Comparison of ENCODE assay signal across 8 cellular contexts in genomic region chr3:172040976-172041963, GRCh38. TPM values are rescaled to one million over a fixed set of nuclear protein-coding genes. Genes with fewer than 3 reads are reported as not detected.
A peak's percentile ranks its signal among the peaks of the same experiment; 100 is the strongest.
DNase-seq lines count a peak whose midpoint lies in the region; ATAC-seq and TF ChIP-seq lines count a peak whose summit lies in the region.

No MANE protein-coding gene starts in this region.

- CTCF ChIA-PET in SK-N-SH (lab: Yijun Ruan, JAX): interaction anchor here (0.8 to 1.8 kb wide), 10 partner anchors 9 to 333 kb away, joined by 3 to 7 read pairs (median 4); no protein-coding TSS in a partner anchor

- H3K9me3 ChIP-seq in SK-N-SH: no peaks in the 10 kb centered on the region

- peak overlapping the region; percentile 99 for H3K9ac ChIP-seq in SK-N-SH

- TF ChIP-seq CTCF in SK-N-SH (IDR thresholded peaks at IDR 0.05) (no peak), natural killer cell (IDR thresholded peaks at IDR 0.05) (no peak), GM10266 (IDR thresholded peaks at IDR 0.05; ENCODE audit: control insufficient read depth, insufficient read depth, low read depth, missing control alignments) (no peak)

- no peaks in the 10 kb centered on the region for H3K9me2 ChIP-seq in SK-N-SH

- H2AFZ ChIP-seq in SK-N-SH (ENCODE audit: low read depth): no peak overlapping the region

- H3F3A ChIP-seq in SK-N-SH (replicated peaks; ENCODE audit: insufficient read depth): peaks cover 6% of the 10 kb centered on the region

- H3K27ac Mint-ChIP-seq in natural killer cell: peak overlapping the region; percentile 89 to 93

- H3K4me3 Mint-ChIP-seq in natural killer cell: peak overlapping the region; percentile 96

- H4K20me1 ChIP-seq in SK-N-SH (ENCODE audit: insufficient read depth): peaks cover 50% of the 10 kb centered on the region

- peak overlapping the region; percentile 86 for H3K4me2 ChIP-seq in SK-N-SH

- H3K36me3 ChIP-seq in SK-N-SH (replicated peaks in 1 of 2; ENCODE audit: control insufficient read depth in 1 of 2, insufficient read depth in 2 of 2, low read length in 1 of 2): peaks cover 0 to 18% of the 10 kb centered on the region in 2 experiments

- TF ChIP-seq EP300 in SK-N-SH (IDR thresholded peaks at IDR 0.05; ENCODE audit: borderline replicate concordance in 1 of 2, low read depth in 1 of 2, low read length in 1 of 2): no peak

- H3K9me3 Mint-ChIP-seq in natural killer cell: no peaks in the 10 kb centered on the region

- POLR2A ChIA-PET in SK-N-SH (lab: Yijun Ruan, JAX): interaction anchor here (1.4 kb wide), 1 partner anchor 13 kb away, joined by 4 read pairs; no protein-coding TSS in a partner anchor

- WGBS in SK-N-SH (ENCODE audit: low lambda C conversion rate): 31% methylated on average over 16 of the region's 16 CpGs

- peak; percentile 50 for DNase-seq in SK-N-SH
- peak; percentile 42 for DNase-seq in RPMI8226
- no peak for DNase-seq in epithelial cell of prostate (ENCODE audit: low read depth, low spot score)
- no peak for DNase-seq in natural killer cell
- DNase-seq in cerebellar nuclear complex (lab: John Stamatoyannopoulos, UW): no peak
- no peak for DNase-seq in GM10266 (ENCODE audit: extremely low spot score)
- no peak for DNase-seq in NCI-H748 treated with DMSO at 0.1 percent for 48 hours (lab: John Stamatoyannopoulos, UW)

- intact Hi-C loops in natural killer cell (cut with micrococcal nuclease): no loop called here

- H3K79me2 ChIP-seq in SK-N-SH (ENCODE audit: insufficient read depth): peaks cover 77% of the 10 kb centered on the region

- H3K27ac ChIP-seq in SK-N-SH (ENCODE audit: low read depth in 2 of 2, low read length in 1 of 2) (peak overlapping the region; percentile 89 to 97), epithelial cell of prostate (peak overlapping the region; percentile 84)

- H3K4me1 Mint-ChIP-seq in natural killer cell: peaks cover 67 to 77% of the 10 kb centered on the region in 2 donors

- ATAC-seq in SK-N-SH treated with all-trans-retinoic acid at 6 μM for 48 hours (no peak), natural killer cell (no peak)

- H3K4me1 ChIP-seq in SK-N-SH (ENCODE audit: control insufficient read depth in 1 of 2, insufficient read depth in 2 of 2, low read depth in 1 of 2, low read length in 1 of 2): peaks cover 6 to 16% of the 10 kb centered on the region in 2 experiments; a peak in 2 of 4 replicates

- H3K4me3 ChIP-seq in SK-N-SH (ENCODE audit: low read depth in 2 of 2, low read length in 1 of 2): peak overlapping the region; percentile 84 to 94

- H3K27me3 Mint-ChIP-seq in natural killer cell (ENCODE audit: low read depth in 2 of 2): no peaks in the 10 kb centered on the region

- TF ChIP-seq RAD21 in SK-N-SH (IDR thresholded peaks at IDR 0.05; ENCODE audit: low read length): no peak; the same call in 1 of the 2 replicates

- no peaks in the 10 kb centered on the region for H3K27me3 ChIP-seq in SK-N-SH (ENCODE audit: insufficient read depth)

- peaks cover 7% of the 10 kb centered on the region for H3K36me3 Mint-ChIP-seq in natural killer cell

TF ChIP-seq in SK-N-SH, 30 proteins besides CTCF, POLR2A, EP300 and RAD21:
- TF ChIP-seq RXRA (IDR thresholded peaks at IDR 0.05; ENCODE audit: borderline replicate concordance, low read depth) (no peak), USF1 (IDR thresholded peaks at IDR 0.05; ENCODE audit: borderline replicate concordance, low read depth) (no peak), GABPA (IDR thresholded peaks at IDR 0.05; ENCODE audit: low read depth) (0 out of 2 replicates have a peak, but pooled peaks have one; percentile 12), TCF12 (IDR thresholded peaks at IDR 0.05) (no peak), MXI1 (IDR thresholded peaks at IDR 0.05; ENCODE audit: low read depth, low read length) (no peak), NFIC (IDR thresholded peaks at IDR 0.05; ENCODE audit: borderline replicate concordance) (0 out of 2 replicates have a peak, but pooled peaks have one; percentile 5), POLR2AphosphoS5 (IDR thresholded peaks at IDR 0.05; ENCODE audit: low read depth, low read length) (0 out of 2 replicates have a peak, but pooled peaks have one; percentile 2), ELF1 (IDR thresholded peaks at IDR 0.05) (0 out of 2 replicates have a peak, but pooled peaks have one; percentile 27)

TF ChIP-seq in SK-N-SH treated with all-trans-retinoic acid at 6 μM for 48 hours, 23 proteins besides CTCF, POLR2A, EP300 and RAD21:
- TF ChIP-seq CSDC2 (CRISPR knock-in tag; IDR thresholded peaks at IDR 0.05) (no peak), CSRNP3 (CRISPR knock-in tag; IDR thresholded peaks at IDR 0.05) (no peak), ZFP3 (CRISPR knock-in tag; IDR thresholded peaks at IDR 0.05) (no peak), ISL1 (CRISPR knock-in tag; IDR thresholded peaks at IDR 0.05) (no peak), SNAI2 (CRISPR knock-in tag; IDR thresholded peaks at IDR 0.05) (no peak), ZNF8 (CRISPR knock-in tag; IDR thresholded peaks at IDR 0.05) (no peak), OSR1 (CRISPR knock-in tag; IDR thresholded peaks at IDR 0.05) (no peak), BACH2 (CRISPR knock-in tag; IDR thresholded peaks at IDR 0.05; ENCODE audit: borderline replicate concordance) (no peak)
TF ChIP-seq in SK-N-SH treated with all-trans-retinoic acid at 6 μM for 48 hours: peak in this region for 0.

RNA-seq across cellular contexts. Expression of gene FNDC3B, which starts 1.9 kb away (rescaled TPM):
- polyA plus RNA-seq in SK-N-SH (2012; rRNA removed): 10.4 TPM in 2 replicates
- 14.7 and 17.1 TPM in 2 replicates for polyA plus RNA-seq in SK-N-SH (2012; cell fraction: cytosol; rRNA removed)
- polyA plus RNA-seq in SK-N-SH (2012; cell fraction: nucleus; rRNA removed): 12.5 and 21.9 TPM in 2 replicates
- total RNA-seq in natural killer cell: 100 to 1,000 TPM; 154 to 214 (median 206) TPM

Comparison
In these comparisons a context has a peak if more than half of its experiments do, and no peak if none do; other contexts are left out.
1. DNase-seq: peak in SK-N-SH (single experiment) and RPMI8226 (single experiment); none in epithelial cell of prostate (single experiment), natural killer cell (single experiment), cerebellar nuclear complex (0 of 2), GM10266 (single experiment) and NCI-H748 treated with DMSO at 0.1 percent for 48 hours (single experiment).